In genomic region chr11:15342163-15342562, GRCh38 we compare ENCODE assay signal across 18 cellular contexts.
DNase-seq lines count a peak whose midpoint lies in the region; ATAC-seq, FAIRE-seq and TF ChIP-seq lines count a peak whose summit lies in the region.
"Had no signal": no experiment of that assay in that cellular context is flagged by ENCODE, and none has a peak within 500 bp of the region (broad histone marks: within the 10 kb centered on the region; RNA-seq: fewer than 3 reads in every experiment).

No MANE protein-coding gene starts in this region.

- no peak overlapping the region for H2BK20ac ChIP-seq in H1 (ENCODE audit: low read length)

- FAIRE-seq in H1 (lab: Jason Lieb, UNC) = no peak
- FAIRE-seq: GM12878, GM18507, HepG2, HTR-8/SVneo had no signal

- H3K23me2 ChIP-seq in H1 (ENCODE audit: low read depth, low read length) = no peaks in the 10 kb centered on the region

- H3K4me3 Mint-ChIP-seq in CD4-positive, alpha-beta T cell = no peak overlapping the region
- H3K4me3 Mint-ChIP-seq: CD4-positive, CD25-positive, alpha-beta regulatory T cell had no signal

- no peak overlapping the region for H4K8ac ChIP-seq in H1 (ENCODE audit: extremely low read depth, insufficient read depth, low read length)

- H2BK120ac ChIP-seq in H1 (replicated peaks; ENCODE audit: low read depth, low read length) = no peak overlapping the region

- ATAC-seq in CD4-positive, alpha-beta T cell (ENCODE audit: poor library complexity) = no peak
- ATAC-seq: GM12878, HCT116, HepG2 had no signal

- no peaks in the 10 kb centered on the region for H3K79me2 ChIP-seq in H1 (ENCODE audit: control insufficient read depth in 1 of 2, insufficient read depth in 2 of 2, low read length in 2 of 2)

- 68% methylated on average over 2 of the region's 2 CpGs; no CpG with 5 or more reads in 1 of the 2 experiments for WGBS in H1 (ENCODE audit: extremely low coverage in 1 of 2, insufficient coverage in 1 of 2, insufficient read length in 1 of 2, insufficient replicate concordance in 2 of 2, low coverage in 1 of 2, low lambda C conversion rate in 2 of 2, missing lambda C conversion rate in 1 of 2), 2 experiments
- WGBS in thyroid gland, 2 donors = 52 to 55% methylated on average over 2 of the region's 2 CpGs

- CTCF ChIA-PET in H1 (lab: Charles Lee; ENCODE audit: partially characterized antibody) = interaction anchor here (0.6 to 1.3 kb wide), 3 partner anchors 65 to 345 kb away, joined by 3 to 4 read pairs (median 3); no protein-coding TSS in a partner anchor
- CTCF ChIA-PET in CD4-positive, alpha-beta T cell (lab: Charles Lee) = no interaction called here

- H3K18ac ChIP-seq in H1 (ENCODE audit: extremely low read depth, low read length) = no peak overlapping the region

- no peak overlapping the region for H4K91ac ChIP-seq in H1 (replicated peaks; ENCODE audit: insufficient read length, low read length)

- no peak overlapping the region for H2AK5ac ChIP-seq in H1 (ENCODE audit: low read depth, low read length)

- no peak overlapping the region for H3K23ac ChIP-seq in H1 (ENCODE audit: insufficient read length)

- no peaks in the 10 kb centered on the region for H4K20me1 ChIP-seq in H1 (replicated peaks in 1 of 2; ENCODE audit: control insufficient read depth in 1 of 2, insufficient read depth in 2 of 2, low read length in 2 of 2)
- H4K20me1 ChIP-seq: BLaER1 had no signal

- H3K27me3 ChIP-seq in H1 (replicated peaks in 1 of 4; ENCODE audit: control insufficient read depth in 3 of 4, extremely low read depth in 1 of 4, insufficient read depth in 3 of 4, low read length in 3 of 4) (peaks cover 0 to 1% (median 0%) of the 10 kb centered on the region in 4 experiments; a peak in 1 of 7 replicates), thyroid gland (no peaks in the 10 kb centered on the region)
- H3K27me3 ChIP-seq in CD4-positive, alpha-beta T cell (ENCODE audit: control insufficient read depth, insufficient read depth, low read length) = peaks cover 3% of the 10 kb centered on the region
- H3K27me3 ChIP-seq: BLaER1 had no signal

- H3K27ac ChIP-seq in H1 (ENCODE audit: low read depth, low read length) = no peak overlapping the region
- no peak overlapping the region for H3K27ac ChIP-seq in CD4-positive, alpha-beta T cell (ENCODE audit: low read depth, low read length)
- no peak overlapping the region for H3K27ac ChIP-seq in thyroid gland
- H3K27ac ChIP-seq: 22Rv1, BLaER1 had no signal

- peaks cover 30% of the 10 kb centered on the region for H3K27me3 Mint-ChIP-seq in CD4-positive, alpha-beta T cell

- no peak for TF ChIP-seq EP300 in H1 (IDR thresholded peaks at IDR 0.05; ENCODE audit: borderline replicate concordance in 1 of 2, low read depth in 2 of 2, low read length in 2 of 2)

- peaks cover 0 to 5% (median 0%) of the 10 kb centered on the region in 4 experiments; a peak in 2 of 7 replicates for H3K4me1 ChIP-seq in H1 (replicated peaks in 1 of 4; ENCODE audit: control insufficient read depth in 3 of 4, insufficient read depth in 4 of 4, low read length in 3 of 4)
- no peaks in the 10 kb centered on the region for H3K4me1 ChIP-seq in thyroid gland
- H3K4me1 ChIP-seq: BLaER1 had no signal

- no peak for TF ChIP-seq RAD21 in H1 (IDR thresholded peaks at IDR 0.05 in 1 of 2, conservative IDR thresholded peaks at IDR 0.05 in 1 of 2; ENCODE audit: low read depth in 2 of 2, low read length in 2 of 2)

- no peak overlapping the region for H3K14ac ChIP-seq in H1 (ENCODE audit: insufficient read length)

- no peak overlapping the region for H4K5ac ChIP-seq in H1 (ENCODE audit: insufficient read length, low read depth, low read length)

- peaks cover 2% of the 10 kb centered on the region for H3K9me3 Mint-ChIP-seq in CD4-positive, alpha-beta T cell

- H3K9ac ChIP-seq in H1 (replicated peaks in 1 of 4; ENCODE audit: extremely low read depth in 1 of 4, low read depth in 3 of 4, low read length in 3 of 4) = no peak overlapping the region
- H3K9ac ChIP-seq: BLaER1 had no signal

- H3K56ac ChIP-seq in H1 (replicated peaks; ENCODE audit: insufficient read length, low read depth, low read length) = no peak overlapping the region

- no peak overlapping the region for H2BK12ac ChIP-seq in H1 (ENCODE audit: low read depth, low read length)

- no peaks in the 10 kb centered on the region for H3K4me1 Mint-ChIP-seq in CD4-positive, alpha-beta T cell (ENCODE audit: low read depth)
- H3K4me1 Mint-ChIP-seq: CD4-positive, CD25-positive, alpha-beta regulatory T cell had no signal

- peaks cover 2 to 9% of the 10 kb centered on the region in 2 experiments; a peak in 2 of 4 replicates for H3K9me3 ChIP-seq in H1 (ENCODE audit: insufficient read depth in 2 of 2, low read depth in 1 of 2, low read length in 1 of 2)
- H3K9me3 ChIP-seq in CD4-positive, alpha-beta T cell (ENCODE audit: control insufficient read depth, low read length) = no peaks in the 10 kb centered on the region
- H3K9me3 ChIP-seq in thyroid gland = no peaks in the 10 kb centered on the region

- no peak overlapping the region for H3K4me2 ChIP-seq in H1 (ENCODE audit: insufficient read depth in 1 of 2, low read depth in 2 of 2, low read length in 2 of 2)
- H3K4me2 ChIP-seq: BLaER1 had no signal

- no peaks in the 10 kb centered on the region for H3K79me1 ChIP-seq in H1 (ENCODE audit: low read depth, low read length)

- H2BK15ac ChIP-seq in H1 (ENCODE audit: low read length) = no peak overlapping the region

- H2BK5ac ChIP-seq in H1 (ENCODE audit: low read depth, low read length) = no peak overlapping the region

- DNase-seq in NCI-H345 (lab: John Stamatoyannopoulos, UW) (peak; percentile 31), NCI-H345 treated with DMSO at 0.1 percent for 48 hours (lab: John Stamatoyannopoulos, UW; ENCODE audit: unreplicated experiment) (no peak), H1 (ENCODE audit: low read depth in 1 of 2, low spot score in 2 of 2) (no peak), iPS-NIHi11 (ENCODE audit: low spot score) (peak; percentile 14), renal cortical epithelial cell (ENCODE audit: low read depth) (peak; percentile 22), AG08396 (ENCODE audit: low spot score) (no peak), thyroid gland (no peak)
- no peak for DNase-seq in CD4-positive, alpha-beta T cell
- DNase-seq: AML-193; CD4-positive, CD25-positive, alpha-beta regulatory T cell; DMS79 had no signal

- no peak for TF ChIP-seq POLR2A in H1 (IDR thresholded peaks at IDR 0.05; ENCODE audit: control extremely low read depth in 1 of 2, low read depth in 2 of 2, low read length in 2 of 2)
- no peak for TF ChIP-seq POLR2A in thyroid gland (IDR thresholded peaks at IDR 0.05)

- H3K4ac ChIP-seq in H1 (replicated peaks; ENCODE audit: insufficient read length, low read depth, low read length) = no peak overlapping the region

- H3K4me3 ChIP-seq in H1 (ENCODE audit: extremely low read depth in 1 of 4, insufficient read depth in 2 of 4, low read depth in 3 of 4, low read length in 4 of 4) = no peak overlapping the region
- no peak overlapping the region for H3K4me3 ChIP-seq in thyroid gland (replicated peaks in 1 of 3)
- H3K4me3 ChIP-seq: BLaER1, GM12878 had no signal

- POLR2A ChIA-PET in H1 (lab: Charles Lee; ENCODE audit: partially characterized antibody) = no interaction called here
- POLR2A ChIA-PET in CD4-positive, alpha-beta T cell (lab: Charles Lee) = no interaction called here

- H3K36me3 ChIP-seq in H1 (ENCODE audit: control insufficient read depth in 2 of 4, insufficient read depth in 4 of 4, low read length in 3 of 4) = no peaks in the 10 kb centered on the region
- no peaks in the 10 kb centered on the region for H3K36me3 ChIP-seq in thyroid gland
- H3K36me3 ChIP-seq: BLaER1 had no signal

- no peak overlapping the region for H3K27ac Mint-ChIP-seq in CD4-positive, alpha-beta T cell
- H3K27ac Mint-ChIP-seq: CD4-positive, CD25-positive, alpha-beta regulatory T cell had no signal

- H3K36me3 Mint-ChIP-seq in CD4-positive, alpha-beta T cell (ENCODE audit: low read depth) = no peaks in the 10 kb centered on the region
- H3K36me3 Mint-ChIP-seq: CD4-positive, CD25-positive, alpha-beta regulatory T cell had no signal

- no peak for TF ChIP-seq CTCF in H1 (IDR thresholded peaks at IDR 0.05; ENCODE audit: control extremely low read depth in 1 of 3, insufficient read depth in 1 of 3, low read depth in 1 of 3, low read length in 3 of 3)
- no peak for TF ChIP-seq CTCF in CD4-positive, alpha-beta T cell (IDR thresholded peaks at IDR 0.05)
- no peak for TF ChIP-seq CTCF in thyroid gland (IDR thresholded peaks at IDR 0.05)

- intact Hi-C loops in CD4-positive, alpha-beta T cell (cut with DNase I, micrococcal nuclease) = no loop called here
- intact Hi-C loops in thyroid gland (cut with DNase I) = no loop called here

- H2AFZ ChIP-seq in H1 (ENCODE audit: low read length) = peak overlapping the region; percentile 89; the same call in 1 of the 2 replicates

TF ChIP-seq in H1, 55 proteins besides CTCF, POLR2A, EP300 and RAD21:
- no peak for TF ChIP-seq JUN (IDR thresholded peaks at IDR 0.05; ENCODE audit: low read depth, low read length)
- TF ChIP-seq POLR2AphosphoS5 (IDR thresholded peaks at IDR 0.05; ENCODE audit: low read depth, low read length) = no peak
- no peak for TF ChIP-seq KDM1A (IDR thresholded peaks at IDR 0.05; ENCODE audit: borderline replicate concordance, low read length)
- TF ChIP-seq CREB1 (IDR thresholded peaks at IDR 0.05) = no peak
- no peak for TF ChIP-seq RNF2 (IDR thresholded peaks at IDR 0.05; ENCODE audit: borderline replicate concordance, low read depth, low read length, missing control alignments, poor library complexity, severe bottlenecking)
- TF ChIP-seq NRF1 (IDR thresholded peaks at IDR 0.05; ENCODE audit: low read depth, low read length) = no peak
- TF ChIP-seq SP4 (IDR thresholded peaks at IDR 0.05; ENCODE audit: low read length) = no peak
- TF ChIP-seq CHD2 (IDR thresholded peaks at IDR 0.05; ENCODE audit: low read length) = no peak
- TF ChIP-seq ATF2 (IDR thresholded peaks at IDR 0.05; ENCODE audit: low read length) = no peak
- TF ChIP-seq CBX8 (IDR thresholded peaks at IDR 0.05; ENCODE audit: borderline replicate concordance, low read depth, low read length) = no peak

Comparison
In these comparisons a context has a peak if more than half of its experiments do, and no peak if none do; other contexts are left out.
1. DNase-seq: peak in NCI-H345 (single experiment), iPS-NIHi11 (single experiment) and renal cortical epithelial cell (single experiment); none in NCI-H345 treated with DMSO at 0.1 percent for 48 hours (single experiment), H1 (0 of 2), CD4-positive, alpha-beta T cell (0 of 10), AG08396 (single experiment) and thyroid gland (0 of 2).